Comparison of ENCODE assay signal across 8 cellular contexts in genomic region chr19:8610041-8610927, GRCh38. TPM values are rescaled to one million over a fixed set of nuclear protein-coding genes. Genes with fewer than 3 reads are reported as not detected.
DNase-seq lines count a peak whose midpoint lies in the region; ATAC-seq and TF ChIP-seq lines count a peak whose summit lies in the region.

Gene ADAMTS10, minus strand, starts transcription at chr19:8610715. Its CDS starts 5,005 bp downstream, at chr19:8605710.

- POLR2A ChIA-PET in PC-3 (lab: Charles Lee; ENCODE audit: unreplicated experiment), result no interaction called here

- H3K79me2 ChIP-seq in PC-3 (ENCODE audit: low read length), result no peaks in the 10 kb centered on the region

- WGBS in adipose tissue, 3 donors, result 0 to 3% (median 1%) methylated on average over 45 to 74 of the region's 74 CpGs
- no CpG with 5 or more reads among the region's 74 CpGs for WGBS in iPS DF 6.9 (ENCODE audit: insufficient coverage, insufficient read length)

- CTCF ChIA-PET in PC-3 (lab: Charles Lee), result no interaction called here

- H3K9me2 ChIP-seq in PC-3 (replicated peaks; ENCODE audit: low read length), result no peaks in the 10 kb centered on the region

- intact Hi-C loops in PC-3 (cut with micrococcal nuclease), result no loop called here
- intact Hi-C loops in gastrocnemius medialis (cut with DNase I; ENCODE audit: low total_unique reads), result no loop called here

- no peaks in the 10 kb centered on the region for H4K20me1 ChIP-seq in PC-3 (ENCODE audit: low read length)

- ATAC-seq in PC-3 (peak; percentile 14), gastrocnemius medialis (no peak), esophagus mucosa (no peak)

- no peaks in the 10 kb centered on the region for H3F3A ChIP-seq in PC-3 (ENCODE audit: low read length, unreplicated experiment)

- H3K9me3 ChIP-seq in PC-3 (ENCODE audit: low read length) (no peaks in the 10 kb centered on the region), iPS DF 6.9 (ENCODE audit: control insufficient read depth, insufficient read depth, low read length) (no peaks in the 10 kb centered on the region), gastrocnemius medialis (no peaks in the 10 kb centered on the region)

- H3K36me3 ChIP-seq in PC-3 (ENCODE audit: low read depth, low read length) (no peaks in the 10 kb centered on the region), iPS DF 6.9 (ENCODE audit: control insufficient read depth, insufficient read depth, low read length) (no peaks in the 10 kb centered on the region), gastrocnemius medialis (no peaks in the 10 kb centered on the region)

- no peak within 1 kb of the TSS for H3K27ac ChIP-seq in PC-3 (ENCODE audit: low read length)
- H3K27ac ChIP-seq in adipose tissue (ENCODE audit: low read depth, low read length), result no peak within 1 kb of the TSS
- H3K27ac ChIP-seq in iPS DF 6.9 (ENCODE audit: low read length), result peak within 1 kb of the TSS; percentile 28
- peak within 1 kb of the TSS; percentile 61 to 73 (median 63) for H3K27ac ChIP-seq in gastrocnemius medialis

- no peak within 1 kb of the TSS for H3K9ac ChIP-seq in PC-3 (ENCODE audit: low read length)

- BruUV-seq in PC-3 (replicated peaks; lab: Mats Ljungman, UMichigan), result no TSS peak

- no peak for TF ChIP-seq POLR2A in gastrocnemius medialis (IDR thresholded peaks at IDR 0.05)

- H2AFZ ChIP-seq in PC-3 (ENCODE audit: low read length), result peak within 1 kb of the TSS; percentile 61

- no peaks in the 10 kb centered on the region for H3K4me1 ChIP-seq in PC-3 (ENCODE audit: insufficient read depth, low read length)
- peaks cover 7% of the 10 kb centered on the region for H3K4me1 ChIP-seq in iPS DF 6.9 (ENCODE audit: control insufficient read depth, insufficient read depth, low read length)
- peaks cover 0 to 4% of the 10 kb centered on the region in 2 donors for H3K4me1 ChIP-seq in gastrocnemius medialis

- H3K4me3 ChIP-seq in PC-3 (ENCODE audit: low read length) (peak within 1 kb of the TSS; percentile 55), iPS DF 6.9 (ENCODE audit: low read length) (peak within 1 kb of the TSS; percentile 92), gastrocnemius medialis (peak within 1 kb of the TSS; percentile 56 to 66 (median 62))

- peak within 1 kb of the TSS; percentile 82 for H3K4me2 ChIP-seq in PC-3 (ENCODE audit: low read length)

- peak; percentile 10 for DNase-seq in CD1c-positive myeloid dendritic cell (ENCODE audit: extremely low spot score)
- DNase-seq in PC-3, result no peak
- DNase-seq in iPS DF 6.9 (ENCODE audit: low read depth, low spot score), result no peak
- DNase-seq in gastrocnemius medialis, result no peak
- DNase-seq in COR-L47 (lab: John Stamatoyannopoulos, UW), result no peak
- no peak for DNase-seq in NCI-H2029 (lab: John Stamatoyannopoulos, UW)

- H3K27me3 ChIP-seq in PC-3 (ENCODE audit: low read length) (peaks cover 8% of the 10 kb centered on the region), iPS DF 6.9 (ENCODE audit: control insufficient read depth, insufficient read depth, low read length) (no peaks in the 10 kb centered on the region), gastrocnemius medialis (peaks cover 7 to 14% (median 9%) of the 10 kb centered on the region in 3 donors)

- TF ChIP-seq CTCF in PC-3 (conservative IDR thresholded peaks at IDR 0.05; ENCODE audit: low read depth, low read length) (no peak), gastrocnemius medialis (IDR thresholded peaks at IDR 0.05 in 4 of 5, conservative IDR thresholded peaks at IDR 0.05 in 1 of 5) (no peak)

- in situ Hi-C loops in gastrocnemius medialis (cut with MboI; ENCODE audit: low sequenced_read_pairs in 4 of 4), result no loop called here

RNA-seq across cellular contexts. Expression of gene ADAMTS10, which starts in this region (rescaled TPM):
- total RNA-seq in PC-3 (2014; rRNA removed) (1.2 TPM in 1 of 2 replicates, not detected in the other), gastrocnemius medialis (1 to 10 TPM; 2.2 to 7.7 (median 3.6) TPM), esophagus mucosa (1.9 TPM)
- polyA plus RNA-seq in adipose tissue, result 10 to 100 TPM; 11.0 to 29.6 (median 21.5) TPM

Comparison
In these comparisons a context has a peak if more than half of its experiments do, and no peak if none do; other contexts are left out.
1. H3K27ac ChIP-seq: peak in iPS DF 6.9 (single experiment) and gastrocnemius medialis (4 of 4); none in PC-3 (single experiment) and adipose tissue (single experiment).
2. Peak in every context shown above with its lines, with median percentiles within 50 percentile points of each other: H3K4me3 ChIP-seq.